28 cellular contexts compared by ENCODE assay signal in the genomic region with DNA sequence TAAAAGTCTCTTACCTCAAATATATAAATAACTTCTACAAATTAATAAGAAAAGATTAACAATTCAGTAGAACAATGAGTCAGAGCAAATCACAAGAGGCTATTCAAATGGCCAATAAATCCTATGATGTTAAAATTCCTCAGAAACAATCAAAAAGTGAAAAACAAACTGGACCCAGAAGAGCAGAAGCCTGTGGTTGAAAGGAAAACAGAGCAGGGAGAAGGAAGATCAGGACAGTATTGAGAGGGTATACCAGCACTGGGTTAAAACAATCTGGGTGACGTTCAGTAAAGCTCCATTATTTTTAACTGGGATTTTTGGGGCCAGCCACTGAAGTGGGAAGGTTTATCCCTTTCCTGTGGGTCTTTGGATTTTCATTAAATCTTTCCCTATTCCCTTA.
"Had no signal": no experiment of that assay in that cellular context is flagged by ENCODE, and none has a peak within 500 bp of the region (broad histone marks: within the 10 kb centered on the region; RNA-seq: fewer than 3 reads in every experiment).

No MANE protein-coding gene starts in this region.

- H3K27ac Mint-ChIP-seq: activated B cell treated with CpG ODN at 0.5 μM for 24 hours; activated CD8-positive, alpha-beta T cell treated with anti-CD3 and anti-CD28 coated beads for 36 hours; activated naive CD4-positive, alpha-beta T cell treated with anti-CD3 and anti-CD28 coated beads, Interleukin-2, amount 50 U/mL, for 24 hours; activated naive CD8-positive, alpha-beta T cell treated with anti-CD3 and anti-CD28 coated beads, Interleukin-2, amount 50 U/mL, for 24 hours; activated T-helper 17 cell treated with anti-CD3 and anti-CD28 coated beads, Interleukin-2, amount 50 U/mL, for 72 hours; dendritic cell treated with granulocyte-macrophage colony-stimulating factor and Interleukin-4, amounts not matched to agents 40 ng/mL and 50 ng/mL, for 4 days; endodermal cell; naive thymus-derived CD4-positive, alpha-beta T cell had no signal

- H3K36me3 ChIP-seq: breast epithelium, esophagus muscularis mucosa, heart right ventricle, left ventricle myocardium inferior, transverse colon had no signal

- H3K4me3 ChIP-seq: breast epithelium, esophagus muscularis mucosa, heart right ventricle, left ventricle myocardium inferior, skin epidermis, testis, transverse colon had no signal

- H3K4me3 Mint-ChIP-seq: activated B cell treated with CpG ODN at 0.5 μM for 24 hours; activated CD8-positive, alpha-beta T cell treated with anti-CD3 and anti-CD28 coated beads for 36 hours; activated naive CD4-positive, alpha-beta T cell treated with anti-CD3 and anti-CD28 coated beads, Interleukin-2, amount 50 U/mL, for 24 hours; activated naive CD8-positive, alpha-beta T cell treated with anti-CD3 and anti-CD28 coated beads, Interleukin-2, amount 50 U/mL, for 24 hours; activated T-cell treated with anti-CD3 and anti-CD28 coated beads, Interleukin-2, amount 50 U/mL, for 4 hours; activated T-helper 17 cell treated with anti-CD3 and anti-CD28 coated beads, Interleukin-2, amount 50 U/mL, for 72 hours; dendritic cell treated with granulocyte-macrophage colony-stimulating factor and Interleukin-4, amounts not matched to agents 40 ng/mL and 50 ng/mL, for 4 days; endodermal cell; naive thymus-derived CD4-positive, alpha-beta T cell had no signal

- DNase-seq: activated B cell treated with CpG ODN at 0.5 μM for 24 hours; activated CD4-positive, alpha-beta T cell treated with anti-CD3 and anti-CD28 coated beads, Interleukin-2, amount 50 U/mL, for 1 hour; activated CD8-positive, alpha-beta T cell treated with anti-CD3 and anti-CD28 coated beads for 36 hours; activated gamma-delta T cell treated with Interleukin-2 at 50 U/mL for 16 hours; activated naive CD8-positive, alpha-beta T cell treated with anti-CD3 and anti-CD28 coated beads, Interleukin-2, amount 50 U/mL, for 24 hours; activated T-cell treated with anti-CD3 and anti-CD28 coated beads, Interleukin-2, amount 50 U/mL, for 4 hours; amygdala; central memory CD4-positive, alpha-beta T cell; endodermal cell; foreskin keratinocyte; heart right ventricle; left ventricle myocardium inferior; mammary epithelial cell; midbrain; naive thymus-derived CD4-positive, alpha-beta T cell; stimulated activated CD4-positive, alpha-beta T cell treated with anti-CD3 and anti-CD28 coated beads, Interleukin-12 subunit alpha, Interleukin-12 subunit beta, amount 100 ng/mL, for 4 hours; stimulated activated CD4-positive, alpha-beta T cell treated with anti-CD3 and anti-CD28 coated beads, Interleukin-4, amount 100 ng/mL, for 1 hour; stimulated activated naive CD8-positive, alpha-beta T cell treated with anti-CD3 and anti-CD28 coated beads, Interleukin-15, Interleukin-2, amounts not matched to agents 100 U/mL and 50 U/mL, for 24 hours; T-helper 2 cell; testis; transverse colon had no signal

- ATAC-seq: activated CD8-positive, alpha-beta T cell treated with anti-CD3 and anti-CD28 coated beads for 36 hours; activated naive CD8-positive, alpha-beta T cell treated with anti-CD3 and anti-CD28 coated beads, Interleukin-2, amount 50 U/mL, for 24 hours; activated T-cell treated with anti-CD3 and anti-CD28 coated beads, Interleukin-2, amount 50 U/mL, for 4 hours; activated T-helper 17 cell treated with anti-CD3 and anti-CD28 coated beads, Interleukin-2, amount 50 U/mL, for 72 hours; foreskin keratinocyte; heart right ventricle; naive thymus-derived CD4-positive, alpha-beta T cell; sciatic nerve; stimulated activated naive CD8-positive, alpha-beta T cell treated with anti-CD3 and anti-CD28 coated beads, Interleukin-15, Interleukin-2, amounts not matched to agents 100 U/mL and 50 U/mL, for 24 hours had no signal

- H3K27me3 Mint-ChIP-seq: activated B cell treated with CpG ODN at 0.5 μM for 24 hours; activated CD8-positive, alpha-beta T cell treated with anti-CD3 and anti-CD28 coated beads for 36 hours; activated naive CD4-positive, alpha-beta T cell treated with anti-CD3 and anti-CD28 coated beads, Interleukin-2, amount 50 U/mL, for 24 hours; activated naive CD8-positive, alpha-beta T cell treated with anti-CD3 and anti-CD28 coated beads, Interleukin-2, amount 50 U/mL, for 24 hours; dendritic cell treated with granulocyte-macrophage colony-stimulating factor and Interleukin-4, amounts not matched to agents 40 ng/mL and 50 ng/mL, for 4 days had no signal

- H3K36me3 Mint-ChIP-seq: activated naive CD4-positive, alpha-beta T cell treated with anti-CD3 and anti-CD28 coated beads, Interleukin-2, amount 50 U/mL, for 24 hours had no signal

- H3K9me3 Mint-ChIP-seq: activated B cell treated with CpG ODN at 0.5 μM for 24 hours; activated CD8-positive, alpha-beta T cell treated with anti-CD3 and anti-CD28 coated beads for 36 hours; activated naive CD4-positive, alpha-beta T cell treated with anti-CD3 and anti-CD28 coated beads, Interleukin-2, amount 50 U/mL, for 24 hours; activated naive CD8-positive, alpha-beta T cell treated with anti-CD3 and anti-CD28 coated beads, Interleukin-2, amount 50 U/mL, for 24 hours; activated T-cell treated with anti-CD3 and anti-CD28 coated beads, Interleukin-2, amount 50 U/mL, for 4 hours; activated T-helper 17 cell treated with anti-CD3 and anti-CD28 coated beads, Interleukin-2, amount 50 U/mL, for 72 hours; dendritic cell treated with granulocyte-macrophage colony-stimulating factor and Interleukin-4, amounts not matched to agents 40 ng/mL and 50 ng/mL, for 4 days; endodermal cell had no signal

- H3K9me3 ChIP-seq: breast epithelium, esophagus muscularis mucosa, testis had no signal

- H3K4me1 ChIP-seq: breast epithelium, esophagus muscularis mucosa, foreskin keratinocyte, heart right ventricle, left ventricle myocardium inferior, testis had no signal

- H3K27ac ChIP-seq: breast epithelium, esophagus muscularis mucosa, foreskin keratinocyte, heart right ventricle, left ventricle myocardium inferior, skin epidermis, testis, transverse colon had no signal

- H3K27me3 ChIP-seq: breast epithelium, esophagus muscularis mucosa, foreskin keratinocyte, testis, transverse colon had no signal

- H3K4me1 Mint-ChIP-seq: activated T-helper 17 cell treated with anti-CD3 and anti-CD28 coated beads, Interleukin-2, amount 50 U/mL, for 72 hours had no signal
